25 cellular contexts compared by ENCODE assay signal in the genomic region with DNA sequence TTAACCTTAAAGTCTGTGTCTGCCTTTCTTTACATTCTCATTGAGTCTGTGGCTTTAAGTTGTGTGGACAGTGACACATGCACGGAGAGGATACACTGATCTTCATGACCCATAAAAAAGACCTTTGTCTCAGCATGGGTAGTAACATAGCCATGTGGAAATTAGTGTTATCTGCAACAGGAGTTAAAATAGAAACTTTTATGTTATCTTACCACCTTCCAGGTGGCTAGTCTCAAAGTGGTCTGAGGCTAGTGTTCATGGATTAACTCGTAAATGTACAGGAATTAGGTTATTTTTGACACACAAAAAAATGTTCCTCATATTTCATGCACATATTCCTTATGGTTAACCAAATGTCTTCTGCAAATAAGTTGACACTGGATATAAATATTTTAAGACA.
"Had no signal": no experiment of that assay in that cellular context is flagged by ENCODE, and none has a peak within 500 bp of the region (broad histone marks: within the 10 kb centered on the region; RNA-seq: fewer than 3 reads in every experiment).

No MANE protein-coding gene starts in this region.

- H3K4me3 Mint-ChIP-seq: dendritic cell treated with granulocyte-macrophage colony-stimulating factor and Interleukin-4, amounts not matched to agents 40 ng/mL and 50 ng/mL, for 4 days; effector memory CD8-positive, alpha-beta T cell; endodermal cell; mesothelial cell of epicardium; naive B cell had no signal

- H3K4me3 ChIP-seq: colonic mucosa, esophagus squamous epithelium, gastrocnemius medialis, heart right ventricle, left lung, lower lobe of right lung, mucosa of descending colon had no signal

- H3K27ac ChIP-seq: colonic mucosa, epithelial cell of prostate, esophagus squamous epithelium, gastrocnemius medialis, heart right ventricle, left lung, lower lobe of right lung had no signal

- H3K4me1 Mint-ChIP-seq: endodermal cell, mesothelial cell of epicardium, naive B cell had no signal

- H3K9me3 Mint-ChIP-seq: dendritic cell treated with granulocyte-macrophage colony-stimulating factor and Interleukin-4, amounts not matched to agents 40 ng/mL and 50 ng/mL, for 4 days; endodermal cell had no signal

- H3K9me3 ChIP-seq: colonic mucosa, esophagus squamous epithelium, gastrocnemius medialis, heart right ventricle, left lung, lower lobe of right lung, mucosa of descending colon had no signal

- H3K4me1 ChIP-seq: colonic mucosa, esophagus squamous epithelium, gastrocnemius medialis, heart right ventricle, left lung, lower lobe of right lung had no signal

- H3K27me3 ChIP-seq: colonic mucosa, esophagus squamous epithelium, gastrocnemius medialis, heart right ventricle, left lung had no signal

- ATAC-seq: effector memory CD8-positive, alpha-beta T cell; esophagus mucosa; gastrocnemius medialis; heart right ventricle; left cardiac atrium; left lung; left ventricle myocardium superior; lower lobe of right lung; mucosa of descending colon had no signal

- DNase-seq: colonic mucosa; cortex of kidney; effector CD8-positive, alpha-beta T cell; effector memory CD8-positive, alpha-beta T cell; endodermal cell; erythroblast; esophagus squamous epithelium; foreskin fibroblast; foreskin melanocyte; gastrocnemius medialis; glutamatergic neuron; head of caudate nucleus; heart right ventricle; hippocampal formation; left cardiac atrium; left lung; left ventricle myocardium superior; lower lobe of right lung; mesenchymal stem cell; mucosa of descending colon; naive B cell had no signal

- H3K36me3 Mint-ChIP-seq: mesothelial cell of epicardium, naive B cell had no signal

- H3K27me3 Mint-ChIP-seq: dendritic cell treated with granulocyte-macrophage colony-stimulating factor and Interleukin-4, amounts not matched to agents 40 ng/mL and 50 ng/mL, for 4 days; effector memory CD8-positive, alpha-beta T cell; naive B cell had no signal

- H3K27ac Mint-ChIP-seq: dendritic cell treated with granulocyte-macrophage colony-stimulating factor and Interleukin-4, amounts not matched to agents 40 ng/mL and 50 ng/mL, for 4 days; effector memory CD8-positive, alpha-beta T cell; endodermal cell; mesothelial cell of epicardium; naive B cell had no signal

- H3K36me3 ChIP-seq: colonic mucosa, esophagus squamous epithelium, gastrocnemius medialis, heart right ventricle, left lung, lower lobe of right lung had no signal
